1 cellular context compared by ENCODE assay signal in the genomic region with DNA sequence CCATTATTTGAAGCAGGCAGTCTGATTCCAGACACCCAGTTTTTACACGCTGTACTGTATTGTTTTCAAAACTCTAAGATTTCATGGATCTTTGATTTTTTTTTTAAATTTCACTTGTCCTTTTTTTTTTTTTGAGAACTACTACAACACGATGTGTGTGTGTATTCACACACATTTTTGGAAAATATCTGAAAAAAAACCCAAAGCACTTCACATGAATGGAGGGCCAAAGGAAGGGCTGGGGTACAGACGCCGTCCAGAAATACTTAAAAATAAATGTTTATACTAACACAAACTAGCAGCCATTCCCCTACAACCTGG.
TF ChIP-seq lines count a peak whose summit lies in the region.

No MANE protein-coding gene starts in this region.

TF ChIP-seq in GM12878, 131 proteins besides CTCF, POLR2A, EP300 and RAD21:
- TF ChIP-seq TBL1XR1 (IDR thresholded peaks at IDR 0.05; ENCODE audit: low read depth, low read length) (no peak), MTA3 (IDR thresholded peaks at IDR 0.05; ENCODE audit: borderline replicate concordance, low read length) (no peak)
- TF ChIP-seq, protein P1, sequence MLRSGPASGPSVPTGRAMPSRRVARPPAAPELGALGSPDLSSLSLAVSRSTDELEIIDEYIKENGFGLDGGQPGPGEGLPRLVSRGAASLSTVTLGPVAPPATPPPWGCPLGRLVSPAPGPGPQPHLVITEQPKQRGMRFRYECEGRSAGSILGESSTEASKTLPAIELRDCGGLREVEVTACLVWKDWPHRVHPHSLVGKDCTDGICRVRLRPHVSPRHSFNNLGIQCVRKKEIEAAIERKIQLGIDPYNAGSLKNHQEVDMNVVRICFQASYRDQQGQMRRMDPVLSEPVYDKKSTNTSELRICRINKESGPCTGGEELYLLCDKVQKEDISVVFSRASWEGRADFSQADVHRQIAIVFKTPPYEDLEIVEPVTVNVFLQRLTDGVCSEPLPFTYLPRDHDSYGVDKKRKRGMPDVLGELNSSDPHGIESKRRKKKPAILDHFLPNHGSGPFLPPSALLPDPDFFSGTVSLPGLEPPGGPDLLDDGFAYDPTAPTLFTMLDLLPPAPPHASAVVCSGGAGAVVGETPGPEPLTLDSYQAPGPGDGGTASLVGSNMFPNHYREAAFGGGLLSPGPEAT (IDR thresholded peaks at IDR 0.05; ENCODE audit: low read depth) = 0 out of 2 replicates have a peak, but pooled peaks have one; percentile 3
